ENCODE assay signal across 1 cellular context in genomic region chr7:92404170-92404614, GRCh38.
TF ChIP-seq lines count a peak whose summit lies in the region.

No MANE protein-coding gene starts in this region.

TF ChIP-seq in K562, 482 proteins besides CTCF, POLR2A, EP300 and RAD21 (continued from another document):
- TF ChIP-seq, protein P1, sequence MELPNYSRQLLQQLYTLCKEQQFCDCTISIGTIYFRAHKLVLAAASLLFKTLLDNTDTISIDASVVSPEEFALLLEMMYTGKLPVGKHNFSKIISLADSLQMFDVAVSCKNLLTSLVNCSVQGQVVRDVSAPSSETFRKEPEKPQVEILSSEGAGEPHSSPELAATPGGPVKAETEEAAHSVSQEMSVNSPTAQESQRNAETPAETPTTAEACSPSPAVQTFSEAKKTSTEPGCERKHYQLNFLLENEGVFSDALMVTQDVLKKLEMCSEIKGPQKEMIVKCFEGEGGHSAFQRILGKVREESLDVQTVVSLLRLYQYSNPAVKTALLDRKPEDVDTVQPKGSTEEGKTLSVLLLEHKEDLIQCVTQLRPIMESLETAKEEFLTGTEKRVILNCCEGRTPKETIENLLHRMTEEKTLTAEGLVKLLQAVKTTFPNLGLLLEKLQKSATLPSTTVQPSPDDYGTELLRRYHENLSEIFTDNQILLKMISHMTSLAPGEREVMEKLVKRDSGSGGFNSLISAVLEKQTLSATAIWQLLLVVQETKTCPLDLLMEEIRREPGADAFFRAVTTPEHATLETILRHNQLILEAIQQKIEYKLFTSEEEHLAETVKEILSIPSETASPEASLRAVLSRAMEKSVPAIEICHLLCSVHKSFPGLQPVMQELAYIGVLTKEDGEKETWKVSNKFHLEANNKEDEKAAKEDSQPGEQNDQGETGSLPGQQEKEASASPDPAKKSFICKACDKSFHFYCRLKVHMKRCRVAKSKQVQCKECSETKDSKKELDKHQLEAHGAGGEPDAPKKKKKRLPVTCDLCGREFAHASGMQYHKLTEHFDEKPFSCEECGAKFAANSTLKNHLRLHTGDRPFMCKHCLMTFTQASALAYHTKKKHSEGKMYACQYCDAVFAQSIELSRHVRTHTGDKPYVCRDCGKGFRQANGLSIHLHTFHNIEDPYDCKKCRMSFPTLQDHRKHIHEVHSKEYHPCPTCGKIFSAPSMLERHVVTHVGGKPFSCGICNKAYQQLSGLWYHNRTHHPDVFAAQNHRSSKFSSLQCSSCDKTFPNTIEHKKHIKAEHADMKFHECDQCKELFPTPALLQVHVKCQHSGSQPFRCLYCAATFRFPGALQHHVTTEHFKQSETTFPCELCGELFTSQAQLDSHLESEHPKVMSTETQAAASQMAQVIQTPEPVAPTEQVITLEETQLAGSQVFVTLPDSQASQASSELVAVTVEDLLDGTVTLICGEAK (IDR thresholded peaks at IDR 0.05) = no peak
- TF ChIP-seq, protein P1 (CRISPR knock-in tag; IDR thresholded peaks at IDR 0.05) = no peak
- TF ChIP-seq CREM (IDR thresholded peaks at IDR 0.05; ENCODE audit: low read depth) = no peak
- no peak for TF ChIP-seq TCFL5 (CRISPR knock-in tag; conservative IDR thresholded peaks at IDR 0.05)
- no peak for TF ChIP-seq PTBP1 (IDR thresholded peaks at IDR 0.05; ENCODE audit: low read depth, low read length)
- no peak for TF ChIP-seq RCOR1 (IDR thresholded peaks at IDR 0.05; ENCODE audit: borderline replicate concordance in 1 of 2, low read depth in 2 of 2, low read length in 2 of 2)
- peak; percentile 26; the same call in 1 of the 2 replicates for TF ChIP-seq MAFG (tag; conservative IDR thresholded peaks at IDR 0.05)
- 0 out of 2 replicates have a peak, but pooled peaks have one; percentile 7 for TF ChIP-seq SMC3 (conservative IDR thresholded peaks at IDR 0.05; ENCODE audit: insufficient read depth, low read depth, low read length)
- peak; percentile 87 for TF ChIP-seq ZNF316 (IDR thresholded peaks at IDR 0.05)
- no peak for TF ChIP-seq ZNF133 (CRISPR knock-in tag; IDR thresholded peaks at IDR 0.05)
- TF ChIP-seq, protein P2, sequence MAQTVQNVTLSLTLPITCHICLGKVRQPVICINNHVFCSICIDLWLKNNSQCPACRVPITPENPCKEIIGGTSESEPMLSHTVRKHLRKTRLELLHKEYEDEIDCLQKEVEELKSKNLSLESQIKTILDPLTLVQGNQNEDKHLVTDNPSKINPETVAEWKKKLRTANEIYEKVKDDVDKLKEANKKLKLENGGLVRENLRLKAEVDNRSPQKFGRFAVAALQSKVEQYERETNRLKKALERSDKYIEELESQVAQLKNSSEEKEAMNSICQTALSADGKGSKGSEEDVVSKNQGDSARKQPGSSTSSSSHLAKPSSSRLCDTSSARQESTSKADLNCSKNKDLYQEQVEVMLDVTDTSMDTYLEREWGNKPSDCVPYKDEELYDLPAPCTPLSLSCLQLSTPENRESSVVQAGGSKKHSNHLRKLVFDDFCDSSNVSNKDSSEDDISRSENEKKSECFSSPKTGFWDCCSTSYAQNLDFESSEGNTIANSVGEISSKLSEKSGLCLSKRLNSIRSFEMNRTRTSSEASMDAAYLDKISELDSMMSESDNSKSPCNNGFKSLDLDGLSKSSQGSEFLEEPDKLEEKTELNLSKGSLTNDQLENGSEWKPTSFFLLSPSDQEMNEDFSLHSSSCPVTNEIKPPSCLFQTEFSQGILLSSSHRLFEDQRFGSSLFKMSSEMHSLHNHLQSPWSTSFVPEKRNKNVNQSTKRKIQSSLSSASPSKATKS (CRISPR knock-in tag; IDR thresholded peaks at IDR 0.05) = no peak
- TF ChIP-seq HDAC6 (IDR thresholded peaks at IDR 0.05; ENCODE audit: low read depth, low read length) = no peak
- 0 out of 2 replicates have a peak, but pooled peaks have one; percentile 7 for TF ChIP-seq MAFK (IDR thresholded peaks at IDR 0.05; ENCODE audit: low read length)
